Comparison of ENCODE assay signal across 8 cellular contexts in the genomic region with DNA sequence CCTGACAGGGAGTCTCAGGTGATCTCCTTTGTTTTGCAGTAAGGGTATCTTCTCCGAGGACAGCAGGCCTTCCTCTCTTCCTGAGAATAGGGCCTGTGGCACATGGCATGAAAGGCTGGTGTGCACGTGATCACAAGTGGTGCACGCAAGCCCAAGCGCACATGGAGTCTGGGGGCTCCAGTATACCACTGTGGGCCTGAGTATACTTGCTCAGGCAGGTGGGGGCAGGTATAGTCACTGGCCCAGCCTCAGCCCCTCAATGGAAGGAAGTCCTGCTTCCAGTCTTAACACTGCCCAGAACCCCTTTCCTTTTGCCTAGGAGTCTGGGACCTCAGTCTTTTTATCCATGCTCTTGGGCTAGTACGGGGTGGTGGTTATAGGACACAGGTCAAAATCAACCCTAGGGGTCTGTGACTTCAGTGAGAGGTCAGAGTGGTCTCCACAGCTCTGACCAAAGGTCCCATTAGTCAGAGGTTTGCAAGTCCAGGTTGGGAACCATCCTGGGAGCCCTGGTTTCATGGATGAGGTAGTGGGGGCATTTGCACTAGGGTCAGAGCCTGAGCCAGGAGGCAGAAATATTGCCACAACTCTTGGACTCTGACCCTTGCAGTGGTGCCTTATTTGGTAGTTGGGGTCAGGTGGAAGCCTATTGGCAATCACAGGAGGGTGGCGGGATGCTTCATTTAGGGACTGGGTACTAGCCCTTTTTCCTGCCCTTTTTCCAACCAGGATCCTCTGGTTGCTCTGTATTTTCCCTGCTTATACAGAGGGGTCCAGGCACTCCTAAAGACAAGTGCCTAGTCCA. TPM values are rescaled to one million over a fixed set of nuclear protein-coding genes. Genes with fewer than 3 reads are reported as not detected.
A peak's percentile ranks its signal among the peaks of the same experiment; 100 is the strongest.
DNase-seq lines count a peak whose midpoint lies in the region; ATAC-seq, FAIRE-seq and TF ChIP-seq lines count a peak whose summit lies in the region.

No MANE protein-coding gene starts in this region.

- DNase-seq in A549 (ENCODE audit: low read depth in 1 of 2, low spot score in 1 of 2): no peak
- no peak for DNase-seq in caudate nucleus (lab: John Stamatoyannopoulos, UW)
- DNase-seq in foreskin melanocyte: no peak
- no peak for DNase-seq in NCI-H187 treated with DMSO at 0.1 percent for 48 hours (lab: John Stamatoyannopoulos, UW)
- no peak for DNase-seq in central memory CD4-positive, alpha-beta T cell

- no peak for TF ChIP-seq EP300 in A549 (IDR thresholded peaks at IDR 0.05)

- peaks cover 19% of the 10 kb centered on the region; the same call in 2 of the 3 replicates for H3K4me1 ChIP-seq in A549
- peaks cover 21% of the 10 kb centered on the region for H3K4me1 ChIP-seq in HUES6 (ENCODE audit: control insufficient read depth, insufficient read depth, low read length)
- H3K4me1 ChIP-seq in mucosa of stomach (ENCODE audit: control insufficient read depth, insufficient read depth, low read length): peaks cover 31% of the 10 kb centered on the region

- POLR2A ChIA-PET in A549 (lab: Yijun Ruan, JAX): no interaction called here

- H3K9me3 ChIP-seq in A549 (peaks cover 9% of the 10 kb centered on the region), HUES6 (ENCODE audit: control insufficient read depth, insufficient read depth, low read depth, low read length) (no peaks in the 10 kb centered on the region), mucosa of stomach (ENCODE audit: control insufficient read depth, low read length) (peaks cover 5% of the 10 kb centered on the region)

- H3K36me3 ChIP-seq in HUES6 (ENCODE audit: control insufficient read depth, insufficient read depth, low read length) (peaks cover 23% of the 10 kb centered on the region), mucosa of stomach (ENCODE audit: control insufficient read depth, insufficient read depth, low read length) (peaks cover 14% of the 10 kb centered on the region)

- ATAC-seq in A549 (no peak), HG02840 (IDR thresholded peaks at IDR 0.05; ENCODE audit: low FRiP score, unreplicated experiment) (no peak)

- H3K4me2 ChIP-seq in A549: peak overlapping the region; percentile 100

- TF ChIP-seq CTCF in A549 (IDR thresholded peaks at IDR 0.05): no peak

- no peak for TF ChIP-seq RAD21 in A549 (conservative IDR thresholded peaks at IDR 0.05 in 1 of 2, IDR thresholded peaks at IDR 0.05 in 1 of 2)

- H3K4me3 ChIP-seq in A549 (peak overlapping the region; percentile 96), HUES6 (ENCODE audit: low read depth, low read length) (peak overlapping the region; percentile 98), mucosa of stomach (ENCODE audit: low read length) (peak overlapping the region; percentile 80)

- no peak for TF ChIP-seq POLR2A in A549 (IDR thresholded peaks at IDR 0.05; ENCODE audit: low read length)

- H3K9ac ChIP-seq in HUES6 (ENCODE audit: low read length) (peak overlapping the region; percentile 92), mucosa of stomach (ENCODE audit: low read length) (peak overlapping the region; percentile 86)

- 81% methylated on average over 6 of the region's 6 CpGs for WGBS in A549 (ENCODE audit: missing lambda C conversion rate)

- H3K27ac ChIP-seq in A549: peak overlapping the region; percentile 95 to 100
- H3K27ac ChIP-seq in HUES6 (ENCODE audit: low read depth, low read length): no peak overlapping the region
- peak overlapping the region; percentile 69 for H3K27ac ChIP-seq in caudate nucleus (ENCODE audit: low read depth, low read length)

- no peak for FAIRE-seq in A549 (lab: Jason Lieb, UNC)

- H3K27me3 ChIP-seq in HUES6 (ENCODE audit: control insufficient read depth, insufficient read depth, low read length) (peaks cover 14% of the 10 kb centered on the region; the same call in 1 of the 2 replicates), mucosa of stomach (ENCODE audit: control insufficient read depth, insufficient read depth, low read length) (no peaks in the 10 kb centered on the region)

- CTCF ChIA-PET in A549 (lab: Yijun Ruan, JAX): interaction anchor here (0.8 to 1.3 kb wide), 2 partner anchors 21 to 282 kb away, joined by 3 to 4 read pairs; no protein-coding TSS in a partner anchor

TF ChIP-seq in A549, 52 proteins besides CTCF, POLR2A, EP300 and RAD21:
- TF ChIP-seq, protein P1, sequence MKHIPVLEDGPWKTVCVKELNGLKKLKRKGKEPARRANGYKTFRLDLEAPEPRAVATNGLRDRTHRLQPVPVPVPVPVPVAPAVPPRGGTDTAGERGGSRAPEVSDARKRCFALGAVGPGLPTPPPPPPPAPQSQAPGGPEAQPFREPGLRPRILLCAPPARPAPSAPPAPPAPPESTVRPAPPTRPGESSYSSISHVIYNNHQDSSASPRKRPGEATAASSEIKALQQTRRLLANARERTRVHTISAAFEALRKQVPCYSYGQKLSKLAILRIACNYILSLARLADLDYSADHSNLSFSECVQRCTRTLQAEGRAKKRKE (CRISPR knock-in tag; IDR thresholded peaks at IDR 0.05; ENCODE audit: low read depth): no peak
- TF ChIP-seq JUN (IDR thresholded peaks at IDR 0.05) (no peak), RNF2 (IDR thresholded peaks at IDR 0.05; ENCODE audit: borderline replicate concordance, low read depth) (no peak), POLR2AphosphoS2 (conservative IDR thresholded peaks at IDR 0.05; ENCODE audit: low read length) (no peak), REST (IDR thresholded peaks at IDR 0.05) (no peak)
- TF ChIP-seq, protein P2, sequence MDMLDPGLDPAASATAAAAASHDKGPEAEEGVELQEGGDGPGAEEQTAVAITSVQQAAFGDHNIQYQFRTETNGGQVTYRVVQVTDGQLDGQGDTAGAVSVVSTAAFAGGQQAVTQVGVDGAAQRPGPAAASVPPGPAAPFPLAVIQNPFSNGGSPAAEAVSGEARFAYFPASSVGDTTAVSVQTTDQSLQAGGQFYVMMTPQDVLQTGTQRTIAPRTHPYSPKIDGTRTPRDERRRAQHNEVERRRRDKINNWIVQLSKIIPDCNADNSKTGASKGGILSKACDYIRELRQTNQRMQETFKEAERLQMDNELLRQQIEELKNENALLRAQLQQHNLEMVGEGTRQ (IDR thresholded peaks at IDR 0.05): no peak
TF ChIP-seq in A549: peak in this region for 0.

RNA-seq across cellular contexts. Expression of gene CCDC71, which starts 0.8 kb away (rescaled TPM):
- polyA plus RNA-seq in A549 (2011; rRNA removed) (13.4 and 15.9 TPM in 2 replicates), A549 (2017; fragmentation: RNase III; extraction: RNeasy Plus Mini Kit Qiagen cat#74134 plus additional on column Dnase treatment) (8.1 to 10.0 TPM (median 9.6 TPM) in 3 replicates)
- 18.8 and 22.6 TPM in 2 replicates for polyA plus RNA-seq in A549 (2012; cell fraction: cytosol; rRNA removed)
- 17.3 and 19.4 TPM in 2 replicates for polyA plus RNA-seq in A549 (2012; cell fraction: nucleus; rRNA removed)
- polyA minus RNA-seq in A549 (2011; rRNA and poly(A)+ RNA removed): 29.2 and 38.9 TPM in 2 replicates

RNA-seq across cellular contexts. Expression of gene KLHDC8B, which starts 4.4 kb away (rescaled TPM):
- 6.7 and 7.4 TPM in 2 replicates for polyA plus RNA-seq in A549 (2011; rRNA removed)
- 6.2 and 7.6 TPM in 2 replicates for polyA plus RNA-seq in A549 (2012; cell fraction: cytosol; rRNA removed)
- 9.8 and 10.1 TPM in 2 replicates for polyA plus RNA-seq in A549 (2012; cell fraction: nucleus; rRNA removed)
- polyA plus RNA-seq in A549 (2017; fragmentation: RNase III; extraction: RNeasy Plus Mini Kit Qiagen cat#74134 plus additional on column Dnase treatment): 7.0 to 9.9 TPM (median 8.9 TPM) in 3 replicates
- 8.6 and 8.9 TPM in 2 replicates for polyA minus RNA-seq in A549 (2011; rRNA and poly(A)+ RNA removed)

RNA-seq across cellular contexts. Expression of gene LAMB2, which starts 34.1 kb away (rescaled TPM):
- polyA plus RNA-seq in A549 (2011; rRNA removed): 146 and 238 TPM in 2 replicates
- 96.4 and 102 TPM in 2 replicates for polyA plus RNA-seq in A549 (2012; cell fraction: cytosol; rRNA removed)
- 812 and 862 TPM in 2 replicates for polyA plus RNA-seq in A549 (2012; cell fraction: nucleus; rRNA removed)
- 74.5 to 95.5 TPM (median 87.3 TPM) in 3 replicates for polyA plus RNA-seq in A549 (2017; fragmentation: RNase III; extraction: RNeasy Plus Mini Kit Qiagen cat#74134 plus additional on column Dnase treatment)
- polyA minus RNA-seq in A549 (2011; rRNA and poly(A)+ RNA removed): 242 and 345 TPM in 2 replicates

RNA-seq across cellular contexts. Expression of gene USP19, which starts 46.3 kb away (rescaled TPM):
- 28.8 and 30.5 TPM in 2 replicates for polyA plus RNA-seq in A549 (2011; rRNA removed)
- polyA plus RNA-seq in A549 (2012; cell fraction: cytosol; rRNA removed): 36.1 and 40.8 TPM in 2 replicates
- 81.8 and 95.2 TPM in 2 replicates for polyA plus RNA-seq in A549 (2012; cell fraction: nucleus; rRNA removed)
- polyA plus RNA-seq in A549 (2017; fragmentation: RNase III; extraction: RNeasy Plus Mini Kit Qiagen cat#74134 plus additional on column Dnase treatment): 20.1 to 21.6 TPM (median 21.2 TPM) in 3 replicates
- 97.5 and 102 TPM in 2 replicates for polyA minus RNA-seq in A549 (2011; rRNA and poly(A)+ RNA removed)
